In the genomic region with DNA sequence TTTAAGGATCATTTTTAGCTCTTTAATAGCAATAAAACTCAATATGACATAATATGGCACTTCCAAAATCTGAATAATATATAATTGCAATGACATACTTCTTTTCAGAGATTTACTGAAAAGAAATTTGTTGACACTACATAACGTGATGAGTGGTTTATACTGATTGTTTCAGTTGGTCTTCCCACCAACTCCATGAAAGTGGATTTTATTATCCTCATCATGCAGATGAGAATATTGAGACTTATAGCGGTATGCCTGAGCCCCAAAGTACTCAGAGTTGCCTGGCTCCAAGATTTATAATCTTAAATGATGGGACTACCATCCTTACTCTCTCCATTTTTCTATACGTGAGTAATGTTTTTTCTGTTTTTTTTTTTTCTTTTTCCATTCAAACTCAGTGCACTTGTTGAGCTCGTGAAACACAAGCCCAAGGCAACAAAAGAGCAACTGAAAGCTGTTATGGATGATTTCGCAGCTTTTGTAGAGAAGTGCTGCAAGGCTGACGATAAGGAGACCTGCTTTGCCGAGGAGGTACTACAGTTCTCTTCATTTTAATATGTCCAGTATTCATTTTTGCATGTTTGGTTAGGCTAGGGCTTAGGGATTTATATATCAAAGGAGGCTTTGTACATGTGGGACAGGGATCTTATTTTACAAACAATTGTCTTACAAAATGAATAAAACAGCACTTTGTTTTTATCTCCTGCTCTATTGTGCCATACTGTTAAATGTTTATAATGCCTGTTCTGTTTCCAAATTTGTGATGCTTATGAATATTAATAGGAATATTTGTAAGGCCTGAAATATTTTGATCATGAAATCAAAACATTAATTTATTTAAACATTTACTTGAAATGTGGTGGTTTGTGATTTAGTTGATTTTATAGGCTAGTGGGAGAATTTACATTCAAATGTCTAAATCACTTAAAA, we compare ENCODE assay signal across 1 cellular context.
TF ChIP-seq lines count a peak whose summit lies in the region.

No MANE protein-coding gene starts in this region.

TF ChIP-seq in HepG2, 621 proteins besides CTCF, POLR2A, EP300 and RAD21 (continues in another document):
- TF ChIP-seq ZNF331 (CRISPR knock-in tag; IDR thresholded peaks at IDR 0.05) (0 out of 2 replicates have a peak, but pooled peaks have one; percentile 33), SOX6 (IDR thresholded peaks at IDR 0.05) (no peak), SOX6 (CRISPR knock-in tag; IDR thresholded peaks at IDR 0.05) (no peak), ZNF329 (CRISPR knock-in tag; IDR thresholded peaks at IDR 0.05; ENCODE audit: low read depth) (no peak), AGO2 (optimal IDR thresholded peaks at IDR 0.05; ENCODE audit: low read depth, low read length) (peak; percentile 69), MBNL3 (CRISPR knock-in tag; conservative IDR thresholded peaks at IDR 0.05) (no peak), POLR2G (IDR thresholded peaks at IDR 0.05; ENCODE audit: low read depth, low read length) (peak; percentile 61; the same call in 1 of the 2 replicates), RBM22 (optimal IDR thresholded peaks at IDR 0.05; ENCODE audit: low read length) (peak; percentile 99), ZNF629 (CRISPR knock-in tag; conservative IDR thresholded peaks at IDR 0.05) (no peak), RARA (CRISPR knock-in tag; IDR thresholded peaks at IDR 0.05) (no peak), BCL6 (CRISPR knock-in tag; IDR thresholded peaks at IDR 0.05) (no peak), ZSCAN21 (CRISPR knock-in tag; IDR thresholded peaks at IDR 0.05; ENCODE audit: borderline replicate concordance) (no peak), RBM39 (IDR thresholded peaks at IDR 0.05; ENCODE audit: low read depth, low read length, poor library complexity, severe bottlenecking) (no peak), SSRP1 (CRISPR knock-in tag; IDR thresholded peaks at IDR 0.05) (peak; percentile 98), MED1 (CRISPR knock-in tag; IDR thresholded peaks at IDR 0.05) (0 out of 2 replicates have a peak, but pooled peaks have one; percentile 25), ZNF501 (CRISPR knock-in tag; IDR thresholded peaks at IDR 0.05) (no peak), MBD4 (IDR thresholded peaks at IDR 0.05; ENCODE audit: borderline replicate concordance, low read length) (peak; percentile 4), JDP2 (CRISPR knock-in tag; IDR thresholded peaks at IDR 0.05; ENCODE audit: borderline replicate concordance) (no peak), TCF7 (IDR thresholded peaks at IDR 0.05; ENCODE audit: low read depth) (no peak)
- TF ChIP-seq, protein P1, sequence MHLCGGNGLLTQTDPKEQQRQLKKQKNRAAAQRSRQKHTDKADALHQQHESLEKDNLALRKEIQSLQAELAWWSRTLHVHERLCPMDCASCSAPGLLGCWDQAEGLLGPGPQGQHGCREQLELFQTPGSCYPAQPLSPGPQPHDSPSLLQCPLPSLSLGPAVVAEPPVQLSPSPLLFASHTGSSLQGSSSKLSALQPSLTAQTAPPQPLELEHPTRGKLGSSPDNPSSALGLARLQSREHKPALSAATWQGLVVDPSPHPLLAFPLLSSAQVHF (CRISPR knock-in tag; IDR thresholded peaks at IDR 0.05), result 0 out of 2 replicates have a peak, but pooled peaks have one; percentile 11
- TF ChIP-seq, protein P2, sequence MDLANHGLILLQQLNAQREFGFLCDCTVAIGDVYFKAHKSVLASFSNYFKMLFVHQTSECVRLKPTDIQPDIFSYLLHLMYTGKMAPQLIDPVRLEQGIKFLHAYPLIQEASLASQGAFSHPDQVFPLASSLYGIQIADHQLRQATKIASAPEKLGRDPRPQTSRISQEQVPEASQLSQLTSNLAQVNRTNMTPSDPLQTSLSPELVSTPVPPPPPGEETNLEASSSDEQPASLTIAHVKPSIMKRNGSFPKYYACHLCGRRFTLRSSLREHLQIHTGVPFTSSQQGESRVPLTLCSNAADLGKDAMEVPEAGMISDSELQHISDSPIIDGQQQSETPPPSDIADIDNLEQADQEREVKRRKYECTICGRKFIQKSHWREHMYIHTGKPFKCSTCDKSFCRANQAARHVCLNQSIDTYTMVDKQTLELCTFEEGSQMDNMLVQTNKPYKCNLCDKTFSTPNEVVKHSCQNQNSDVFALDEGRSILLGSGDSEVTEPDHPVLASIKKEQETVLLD (CRISPR knock-in tag; IDR thresholded peaks at IDR 0.05; ENCODE audit: low read depth), result 0 out of 2 replicates have a peak, but pooled peaks have one; percentile 13
- TF ChIP-seq, protein P3, sequence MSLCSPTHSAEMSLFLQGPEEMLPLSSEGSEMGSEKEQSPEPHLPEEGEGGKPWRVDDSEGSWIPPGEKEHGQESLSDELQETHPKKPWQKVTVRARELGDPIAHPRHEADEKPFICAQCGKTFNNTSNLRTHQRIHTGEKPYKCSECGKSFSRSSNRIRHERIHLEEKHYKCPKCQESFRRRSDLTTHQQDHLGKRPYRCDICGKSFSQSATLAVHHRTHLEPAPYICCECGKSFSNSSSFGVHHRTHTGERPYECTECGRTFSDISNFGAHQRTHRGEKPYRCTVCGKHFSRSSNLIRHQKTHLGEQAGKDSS (CRISPR knock-in tag; IDR thresholded peaks at IDR 0.05; ENCODE audit: borderline replicate concordance, low read depth), result no peak
- TF ChIP-seq, protein P4, sequence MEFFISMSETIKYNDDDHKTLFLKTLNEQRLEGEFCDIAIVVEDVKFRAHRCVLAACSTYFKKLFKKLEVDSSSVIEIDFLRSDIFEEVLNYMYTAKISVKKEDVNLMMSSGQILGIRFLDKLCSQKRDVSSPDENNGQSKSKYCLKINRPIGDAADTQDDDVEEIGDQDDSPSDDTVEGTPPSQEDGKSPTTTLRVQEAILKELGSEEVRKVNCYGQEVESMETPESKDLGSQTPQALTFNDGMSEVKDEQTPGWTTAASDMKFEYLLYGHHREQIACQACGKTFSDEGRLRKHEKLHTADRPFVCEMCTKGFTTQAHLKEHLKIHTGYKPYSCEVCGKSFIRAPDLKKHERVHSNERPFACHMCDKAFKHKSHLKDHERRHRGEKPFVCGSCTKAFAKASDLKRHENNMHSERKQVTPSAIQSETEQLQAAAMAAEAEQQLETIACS (CRISPR knock-in tag; IDR thresholded peaks at IDR 0.05), result no peak
- TF ChIP-seq, protein P5, sequence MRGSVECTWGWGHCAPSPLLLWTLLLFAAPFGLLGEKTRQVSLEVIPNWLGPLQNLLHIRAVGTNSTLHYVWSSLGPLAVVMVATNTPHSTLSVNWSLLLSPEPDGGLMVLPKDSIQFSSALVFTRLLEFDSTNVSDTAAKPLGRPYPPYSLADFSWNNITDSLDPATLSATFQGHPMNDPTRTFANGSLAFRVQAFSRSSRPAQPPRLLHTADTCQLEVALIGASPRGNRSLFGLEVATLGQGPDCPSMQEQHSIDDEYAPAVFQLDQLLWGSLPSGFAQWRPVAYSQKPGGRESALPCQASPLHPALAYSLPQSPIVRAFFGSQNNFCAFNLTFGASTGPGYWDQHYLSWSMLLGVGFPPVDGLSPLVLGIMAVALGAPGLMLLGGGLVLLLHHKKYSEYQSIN (CRISPR knock-in tag; IDR thresholded peaks at IDR 0.05; ENCODE audit: borderline replicate concordance), result no peak
- TF ChIP-seq, protein P6, sequence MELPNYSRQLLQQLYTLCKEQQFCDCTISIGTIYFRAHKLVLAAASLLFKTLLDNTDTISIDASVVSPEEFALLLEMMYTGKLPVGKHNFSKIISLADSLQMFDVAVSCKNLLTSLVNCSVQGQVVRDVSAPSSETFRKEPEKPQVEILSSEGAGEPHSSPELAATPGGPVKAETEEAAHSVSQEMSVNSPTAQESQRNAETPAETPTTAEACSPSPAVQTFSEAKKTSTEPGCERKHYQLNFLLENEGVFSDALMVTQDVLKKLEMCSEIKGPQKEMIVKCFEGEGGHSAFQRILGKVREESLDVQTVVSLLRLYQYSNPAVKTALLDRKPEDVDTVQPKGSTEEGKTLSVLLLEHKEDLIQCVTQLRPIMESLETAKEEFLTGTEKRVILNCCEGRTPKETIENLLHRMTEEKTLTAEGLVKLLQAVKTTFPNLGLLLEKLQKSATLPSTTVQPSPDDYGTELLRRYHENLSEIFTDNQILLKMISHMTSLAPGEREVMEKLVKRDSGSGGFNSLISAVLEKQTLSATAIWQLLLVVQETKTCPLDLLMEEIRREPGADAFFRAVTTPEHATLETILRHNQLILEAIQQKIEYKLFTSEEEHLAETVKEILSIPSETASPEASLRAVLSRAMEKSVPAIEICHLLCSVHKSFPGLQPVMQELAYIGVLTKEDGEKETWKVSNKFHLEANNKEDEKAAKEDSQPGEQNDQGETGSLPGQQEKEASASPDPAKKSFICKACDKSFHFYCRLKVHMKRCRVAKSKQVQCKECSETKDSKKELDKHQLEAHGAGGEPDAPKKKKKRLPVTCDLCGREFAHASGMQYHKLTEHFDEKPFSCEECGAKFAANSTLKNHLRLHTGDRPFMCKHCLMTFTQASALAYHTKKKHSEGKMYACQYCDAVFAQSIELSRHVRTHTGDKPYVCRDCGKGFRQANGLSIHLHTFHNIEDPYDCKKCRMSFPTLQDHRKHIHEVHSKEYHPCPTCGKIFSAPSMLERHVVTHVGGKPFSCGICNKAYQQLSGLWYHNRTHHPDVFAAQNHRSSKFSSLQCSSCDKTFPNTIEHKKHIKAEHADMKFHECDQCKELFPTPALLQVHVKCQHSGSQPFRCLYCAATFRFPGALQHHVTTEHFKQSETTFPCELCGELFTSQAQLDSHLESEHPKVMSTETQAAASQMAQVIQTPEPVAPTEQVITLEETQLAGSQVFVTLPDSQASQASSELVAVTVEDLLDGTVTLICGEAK (IDR thresholded peaks at IDR 0.05), result no peak
- TF ChIP-seq, protein P6 (CRISPR knock-in tag; IDR thresholded peaks at IDR 0.05), result no peak
- TF ChIP-seq, protein P7, sequence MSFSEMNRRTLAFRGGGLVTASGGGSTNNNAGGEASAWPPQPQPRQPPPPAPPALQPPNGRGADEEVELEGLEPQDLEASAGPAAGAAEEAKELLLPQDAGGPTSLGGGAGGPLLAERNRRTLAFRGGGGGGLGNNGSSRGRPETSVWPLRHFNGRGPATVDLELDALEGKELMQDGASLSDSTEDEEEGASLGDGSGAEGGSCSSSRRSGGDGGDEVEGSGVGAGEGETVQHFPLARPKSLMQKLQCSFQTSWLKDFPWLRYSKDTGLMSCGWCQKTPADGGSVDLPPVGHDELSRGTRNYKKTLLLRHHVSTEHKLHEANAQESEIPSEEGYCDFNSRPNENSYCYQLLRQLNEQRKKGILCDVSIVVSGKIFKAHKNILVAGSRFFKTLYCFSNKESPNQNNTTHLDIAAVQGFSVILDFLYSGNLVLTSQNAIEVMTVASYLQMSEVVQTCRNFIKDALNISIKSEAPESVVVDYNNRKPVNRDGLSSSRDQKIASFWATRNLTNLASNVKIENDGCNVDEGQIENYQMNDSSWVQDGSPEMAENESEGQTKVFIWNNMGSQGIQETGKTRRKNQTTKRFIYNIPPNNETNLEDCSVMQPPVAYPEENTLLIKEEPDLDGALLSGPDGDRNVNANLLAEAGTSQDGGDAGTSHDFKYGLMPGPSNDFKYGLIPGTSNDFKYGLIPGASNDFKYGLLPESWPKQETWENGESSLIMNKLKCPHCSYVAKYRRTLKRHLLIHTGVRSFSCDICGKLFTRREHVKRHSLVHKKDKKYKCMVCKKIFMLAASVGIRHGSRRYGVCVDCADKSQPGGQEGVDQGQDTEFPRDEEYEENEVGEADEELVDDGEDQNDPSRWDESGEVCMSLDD (CRISPR knock-in tag; IDR thresholded peaks at IDR 0.05; ENCODE audit: borderline replicate concordance), result no peak
- TF ChIP-seq, protein P8, sequence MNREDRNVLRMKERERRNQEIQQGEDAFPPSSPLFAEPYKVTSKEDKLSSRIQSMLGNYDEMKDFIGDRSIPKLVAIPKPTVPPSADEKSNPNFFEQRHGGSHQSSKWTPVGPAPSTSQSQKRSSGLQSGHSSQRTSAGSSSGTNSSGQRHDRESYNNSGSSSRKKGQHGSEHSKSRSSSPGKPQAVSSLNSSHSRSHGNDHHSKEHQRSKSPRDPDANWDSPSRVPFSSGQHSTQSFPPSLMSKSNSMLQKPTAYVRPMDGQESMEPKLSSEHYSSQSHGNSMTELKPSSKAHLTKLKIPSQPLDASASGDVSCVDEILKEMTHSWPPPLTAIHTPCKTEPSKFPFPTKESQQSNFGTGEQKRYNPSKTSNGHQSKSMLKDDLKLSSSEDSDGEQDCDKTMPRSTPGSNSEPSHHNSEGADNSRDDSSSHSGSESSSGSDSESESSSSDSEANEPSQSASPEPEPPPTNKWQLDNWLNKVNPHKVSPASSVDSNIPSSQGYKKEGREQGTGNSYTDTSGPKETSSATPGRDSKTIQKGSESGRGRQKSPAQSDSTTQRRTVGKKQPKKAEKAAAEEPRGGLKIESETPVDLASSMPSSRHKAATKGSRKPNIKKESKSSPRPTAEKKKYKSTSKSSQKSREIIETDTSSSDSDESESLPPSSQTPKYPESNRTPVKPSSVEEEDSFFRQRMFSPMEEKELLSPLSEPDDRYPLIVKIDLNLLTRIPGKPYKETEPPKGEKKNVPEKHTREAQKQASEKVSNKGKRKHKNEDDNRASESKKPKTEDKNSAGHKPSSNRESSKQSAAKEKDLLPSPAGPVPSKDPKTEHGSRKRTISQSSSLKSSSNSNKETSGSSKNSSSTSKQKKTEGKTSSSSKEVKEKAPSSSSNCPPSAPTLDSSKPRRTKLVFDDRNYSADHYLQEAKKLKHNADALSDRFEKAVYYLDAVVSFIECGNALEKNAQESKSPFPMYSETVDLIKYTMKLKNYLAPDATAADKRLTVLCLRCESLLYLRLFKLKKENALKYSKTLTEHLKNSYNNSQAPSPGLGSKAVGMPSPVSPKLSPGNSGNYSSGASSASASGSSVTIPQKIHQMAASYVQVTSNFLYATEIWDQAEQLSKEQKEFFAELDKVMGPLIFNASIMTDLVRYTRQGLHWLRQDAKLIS (CRISPR knock-in tag; IDR thresholded peaks at IDR 0.05), result peak; percentile 83; the same call in 1 of the 2 replicates
